Comparison of ENCODE assay signal across 10 cellular contexts in genomic region chr3:101722394-101723173, GRCh38. TPM values are rescaled to one million over a fixed set of nuclear protein-coding genes. Genes with fewer than 3 reads are reported as not detected.
DNase-seq lines count a peak whose midpoint lies in the region; ATAC-seq and FAIRE-seq lines count a peak whose summit lies in the region.
"Had no signal": no experiment of that assay in that cellular context is flagged by ENCODE, and none has a peak within 500 bp of the region (broad histone marks: within the 10 kb centered on the region; RNA-seq: fewer than 3 reads in every experiment).

No MANE protein-coding gene starts in this region.

- H3K27me3 ChIP-seq in SJCRH30, result no peaks in the 10 kb centered on the region
- H3K27me3 ChIP-seq in small intestine (ENCODE audit: control insufficient read depth in 2 of 2, insufficient read depth in 2 of 2, low read length in 2 of 2), result no peaks in the 10 kb centered on the region

- H3K9me3 ChIP-seq in SJCRH30 (replicated peaks) (no peaks in the 10 kb centered on the region), small intestine (ENCODE audit: control insufficient read depth, low read depth) (no peaks in the 10 kb centered on the region)

- FAIRE-seq in small intestine (lab: Jason Lieb, UNC), result no peak
- FAIRE-seq: islet of Langerhans had no signal

- H3K27ac Mint-ChIP-seq in activated T-cell treated with anti-CD3 and anti-CD28 coated beads, Interleukin-2, amount 50 U/mL, for 72 hours, result peak overlapping the region; percentile 88

- no peak for ATAC-seq in activated T-cell treated with anti-CD3 and anti-CD28 coated beads, Interleukin-2, amount 50 U/mL, for 72 hours (replicated peaks in 1 of 2)
- ATAC-seq in HG03025 (IDR thresholded peaks at IDR 0.05; ENCODE audit: low FRiP score, unreplicated experiment), result peak; percentile 51

- H3K4me3 ChIP-seq in SJCRH30, result no peak overlapping the region
- no peak overlapping the region for H3K4me3 ChIP-seq in small intestine (ENCODE audit: low read depth in 1 of 2, low read length in 2 of 2)

- peaks cover 26% of the 10 kb centered on the region for H3K4me1 ChIP-seq in SJCRH30
- no peaks in the 10 kb centered on the region for H3K4me1 ChIP-seq in small intestine (ENCODE audit: control insufficient read depth in 2 of 2, insufficient read depth in 1 of 2, low read depth in 1 of 2, low read length in 1 of 2)

- H3K36me3 ChIP-seq in SJCRH30 (peaks cover 14% of the 10 kb centered on the region), small intestine (ENCODE audit: control insufficient read depth in 2 of 2, insufficient read depth in 2 of 2, low read length in 2 of 2) (no peaks in the 10 kb centered on the region)

- H3K36me3 Mint-ChIP-seq in activated T-cell treated with anti-CD3 and anti-CD28 coated beads, Interleukin-2, amount 50 U/mL, for 72 hours (ENCODE audit: insufficient read depth in 2 of 2), result peaks cover 2 to 3% of the 10 kb centered on the region in 2 donors

- WGBS in small intestine, 3 donors, result 63 to 65% (median 64%) methylated on average over 7 of the region's 7 CpGs

- DNase-seq in activated T-cell treated with anti-CD3 and anti-CD28 coated beads, Interleukin-2, amount 50 U/mL, for 72 hours, result peak in 1 of 2 donors; percentile 23
- no peak for DNase-seq in activated T-cell treated with anti-CD3 and anti-CD28 coated beads, Interleukin-2, amount 50 U/mL, for 48 hours
- no peak for DNase-seq in SJCRH30
- DNase-seq in small intestine, result peak; percentile 21
- DNase-seq in NCI-H2029 (lab: John Stamatoyannopoulos, UW), result no peak
- DNase-seq in NCI-H2171 (lab: John Stamatoyannopoulos, UW), result no peak
- no peak for DNase-seq in glomerular visceral epithelial cell (ENCODE audit: extremely low spot score)

- peaks cover 49% of the 10 kb centered on the region for H3K4me1 Mint-ChIP-seq in activated T-cell treated with anti-CD3 and anti-CD28 coated beads, Interleukin-2, amount 50 U/mL, for 72 hours (ENCODE audit: low read depth)

- peak overlapping the region; percentile 95 for H3K27ac ChIP-seq in SJCRH30
- peak overlapping the region; percentile 32 to 45 for H3K27ac ChIP-seq in small intestine (ENCODE audit: low read depth in 1 of 2, low read length in 1 of 2)
- H3K27ac ChIP-seq: VCaP had no signal

- H3K27me3 Mint-ChIP-seq in activated T-cell treated with anti-CD3 and anti-CD28 coated beads, Interleukin-2, amount 50 U/mL, for 72 hours (ENCODE audit: low read depth), result no peaks in the 10 kb centered on the region

- H3K4me3 Mint-ChIP-seq in activated T-cell treated with anti-CD3 and anti-CD28 coated beads, Interleukin-2, amount 50 U/mL, for 72 hours, result peak overlapping the region; percentile 49 to 80

- no peaks in the 10 kb centered on the region for H3K9me3 Mint-ChIP-seq in activated T-cell treated with anti-CD3 and anti-CD28 coated beads, Interleukin-2, amount 50 U/mL, for 72 hours

RNA-seq across cellular contexts. Expression of gene CEP97, which starts 1.8 kb away (rescaled TPM):
- 10 to 100 TPM; 19.2 to 23.5 TPM for total RNA-seq in activated T-cell treated with anti-CD3 and anti-CD28 coated beads, Interleukin-2, amount 50 U/mL, for 72 hours
- total RNA-seq in SJCRH30 (2014; rRNA removed; shearing (Covaris generic)), result 46.3 and 48.9 TPM in 2 replicates
- polyA plus RNA-seq in small intestine, result 1 to 10 TPM in 1 of 3 donors, under 1 TPM in 2; 0.27 to 2.2 (median 0.89) TPM

RNA-seq across cellular contexts. Expression of gene RPL24, which starts 36.1 kb away (rescaled TPM):
- 1,000 to 10,000 TPM; 1,492 to 1,529 TPM for total RNA-seq in activated T-cell treated with anti-CD3 and anti-CD28 coated beads, Interleukin-2, amount 50 U/mL, for 72 hours
- total RNA-seq in SJCRH30 (2014; rRNA removed; shearing (Covaris generic)), result 5,296 and 6,510 TPM in 2 replicates
- polyA plus RNA-seq in small intestine, result 1,000 to 10,000 TPM; 1,703 to 2,570 (median 2,486) TPM

RNA-seq across cellular contexts. Expression of gene ZBTB11, which starts 45.7 kb away (rescaled TPM):
- total RNA-seq in activated T-cell treated with anti-CD3 and anti-CD28 coated beads, Interleukin-2, amount 50 U/mL, for 72 hours, result 10 to 100 TPM; 26.8 to 31.9 TPM
- 28.6 and 31.3 TPM in 2 replicates for total RNA-seq in SJCRH30 (2014; rRNA removed; shearing (Covaris generic))
- polyA plus RNA-seq in small intestine, result 1 to 10 TPM; 5.4 to 6.7 (median 5.8) TPM

RNA-seq across cellular contexts. Expression of gene NXPE3, which starts 56.4 kb away (rescaled TPM):
- 10 to 100 TPM; 22.7 to 25.0 TPM for total RNA-seq in activated T-cell treated with anti-CD3 and anti-CD28 coated beads, Interleukin-2, amount 50 U/mL, for 72 hours
- total RNA-seq in SJCRH30 (2014; rRNA removed; shearing (Covaris generic)), result 28.0 and 30.2 TPM in 2 replicates
- 1 to 10 TPM in 1 of 3 donors, under 1 TPM in 2; 0.45 to 5.4 (median 0.81) TPM for polyA plus RNA-seq in small intestine
